8 cellular contexts compared by ENCODE assay signal in the genomic region with DNA sequence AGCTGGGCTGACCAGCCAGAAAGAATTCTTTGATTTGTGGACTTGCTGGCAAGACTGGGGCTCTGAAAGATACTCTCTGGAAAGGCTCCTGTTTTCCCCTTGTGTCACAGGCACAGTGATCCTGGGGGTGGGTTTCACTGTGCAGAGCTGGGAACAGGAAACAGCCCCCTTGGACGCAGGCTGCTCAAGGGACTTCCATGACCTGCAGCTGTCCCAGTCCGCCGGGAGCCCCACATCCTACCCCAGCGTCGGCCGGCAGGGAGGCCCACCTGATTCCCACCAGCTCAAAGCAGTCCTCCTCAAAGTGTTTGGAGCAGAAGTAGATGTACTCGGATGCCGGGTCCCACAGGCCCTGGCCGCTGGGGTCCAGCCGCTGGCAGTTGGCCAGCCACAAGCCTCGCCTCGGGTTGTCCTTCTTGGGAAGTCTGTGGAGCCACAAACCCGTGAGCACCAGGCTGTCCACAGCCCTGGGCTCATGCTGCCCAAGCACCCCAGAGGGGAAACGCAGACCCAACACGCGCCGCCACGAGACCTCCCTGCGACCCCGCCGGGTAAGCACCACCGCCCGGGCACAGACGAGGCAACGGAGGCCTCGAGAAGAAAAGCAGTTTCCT. TPM values are rescaled to one million over a fixed set of nuclear protein-coding genes. Genes with fewer than 3 reads are reported as not detected.
A peak's percentile ranks its signal among the peaks of the same experiment; 100 is the strongest.
DNase-seq lines count a peak whose midpoint lies in the region; ATAC-seq, FAIRE-seq and TF ChIP-seq lines count a peak whose summit lies in the region.

No MANE protein-coding gene starts in this region.

- no peaks in the 10 kb centered on the region for H3K27me3 ChIP-seq in mucosa of stomach (ENCODE audit: control insufficient read depth, insufficient read depth, low read length)

- peaks cover 36% of the 10 kb centered on the region for H3K4me1 ChIP-seq in mucosa of stomach (ENCODE audit: control insufficient read depth, insufficient read depth, low read length)

- H3K9ac ChIP-seq in mucosa of stomach (ENCODE audit: low read length): peak overlapping the region; percentile 91

- FAIRE-seq in urothelium cell line (lab: Jason Lieb, UNC): no peak

- peak; percentile 2 for ATAC-seq in GM19023 (IDR thresholded peaks at IDR 0.05; ENCODE audit: unreplicated experiment)
- no peak for ATAC-seq in HG03280 (IDR thresholded peaks at IDR 0.05; ENCODE audit: unreplicated experiment)

- peak; percentile 7 for TF ChIP-seq CTCF in chondrocyte (IDR thresholded peaks at IDR 0.05)

- peaks cover 3% of the 10 kb centered on the region for H3K36me3 Mint-ChIP-seq in chondrocyte (ENCODE audit: low read depth)

- peaks cover 19% of the 10 kb centered on the region for H3K36me3 ChIP-seq in mucosa of stomach (ENCODE audit: control insufficient read depth, insufficient read depth, low read length)

- peak overlapping the region; percentile 91 for H3K4me3 Mint-ChIP-seq in chondrocyte (ENCODE audit: unreplicated experiment)

- H3K9me3 Mint-ChIP-seq in chondrocyte (ENCODE audit: low read depth): no peaks in the 10 kb centered on the region

- H3K4me1 Mint-ChIP-seq in chondrocyte (ENCODE audit: low read depth): peaks cover 27% of the 10 kb centered on the region

- no peaks in the 10 kb centered on the region for H3K27me3 Mint-ChIP-seq in chondrocyte (ENCODE audit: low read depth)

- peak overlapping the region; percentile 90 for H3K4me3 ChIP-seq in Jurkat, Clone E6-1 (ENCODE audit: low read length)
- H3K4me3 ChIP-seq in mucosa of stomach (ENCODE audit: low read length): peak overlapping the region; percentile 70

- H3K27ac Mint-ChIP-seq in chondrocyte (ENCODE audit: unreplicated experiment): peak overlapping the region; percentile 97

- H3K9me3 ChIP-seq in mucosa of stomach (ENCODE audit: control insufficient read depth, low read length): no peaks in the 10 kb centered on the region

- DNase-seq in Jurkat, Clone E6-1 (ENCODE audit: low read depth, low spot score): no peak
- DNase-seq in chondrocyte (ENCODE audit: low spot score) (peak; percentile 90), OCI-M2 (lab: John Stamatoyannopoulos, UW; ENCODE audit: unreplicated experiment) (no peak), NCI-H524 (lab: John Stamatoyannopoulos, UW) (no peak), urothelium cell line (ENCODE audit: low spot score) (no peak)

RNA-seq across cellular contexts. Expression of a gene that starts 0.8 kb away (rescaled TPM):
- 61.4 TPM for polyA plus RNA-seq in Jurkat, Clone E6-1 (2012; ENCODE audit: insufficient read depth, insufficient read length)
- total RNA-seq in chondrocyte: 15.7 to 22.5 TPM (median 17.2 TPM) in 3 replicates

RNA-seq across cellular contexts. Expression of a gene that starts 13.9 kb away (rescaled TPM):
- not detected for polyA plus RNA-seq in Jurkat, Clone E6-1 (2012; ENCODE audit: insufficient read depth, insufficient read length)
- total RNA-seq in chondrocyte: 2.1 to 4.9 TPM (median 2.2 TPM) in 3 replicates

RNA-seq across cellular contexts. Expression of a gene that starts 19.0 kb away (rescaled TPM):
- polyA plus RNA-seq in Jurkat, Clone E6-1 (2012; ENCODE audit: insufficient read depth, insufficient read length): 45.9 TPM
- total RNA-seq in chondrocyte: 86.4 to 103 TPM (median 87.0 TPM) in 3 replicates

RNA-seq across cellular contexts. Expression of a gene that starts 31.3 kb away (rescaled TPM):
- not detected for polyA plus RNA-seq in Jurkat, Clone E6-1 (2012; ENCODE audit: insufficient read depth, insufficient read length)
- 0.22 to 0.28 TPM in 2 of 3 replicates, not detected in the other for total RNA-seq in chondrocyte

RNA-seq across cellular contexts. Expression of a gene that starts 34.0 kb away (rescaled TPM):
- not detected for polyA plus RNA-seq in Jurkat, Clone E6-1 (2012; ENCODE audit: insufficient read depth, insufficient read length)
- 0.47 TPM in 1 of 3 replicates, not detected in the others for total RNA-seq in chondrocyte
